ENCODE assay signal across 9 cellular contexts in the genomic region with DNA sequence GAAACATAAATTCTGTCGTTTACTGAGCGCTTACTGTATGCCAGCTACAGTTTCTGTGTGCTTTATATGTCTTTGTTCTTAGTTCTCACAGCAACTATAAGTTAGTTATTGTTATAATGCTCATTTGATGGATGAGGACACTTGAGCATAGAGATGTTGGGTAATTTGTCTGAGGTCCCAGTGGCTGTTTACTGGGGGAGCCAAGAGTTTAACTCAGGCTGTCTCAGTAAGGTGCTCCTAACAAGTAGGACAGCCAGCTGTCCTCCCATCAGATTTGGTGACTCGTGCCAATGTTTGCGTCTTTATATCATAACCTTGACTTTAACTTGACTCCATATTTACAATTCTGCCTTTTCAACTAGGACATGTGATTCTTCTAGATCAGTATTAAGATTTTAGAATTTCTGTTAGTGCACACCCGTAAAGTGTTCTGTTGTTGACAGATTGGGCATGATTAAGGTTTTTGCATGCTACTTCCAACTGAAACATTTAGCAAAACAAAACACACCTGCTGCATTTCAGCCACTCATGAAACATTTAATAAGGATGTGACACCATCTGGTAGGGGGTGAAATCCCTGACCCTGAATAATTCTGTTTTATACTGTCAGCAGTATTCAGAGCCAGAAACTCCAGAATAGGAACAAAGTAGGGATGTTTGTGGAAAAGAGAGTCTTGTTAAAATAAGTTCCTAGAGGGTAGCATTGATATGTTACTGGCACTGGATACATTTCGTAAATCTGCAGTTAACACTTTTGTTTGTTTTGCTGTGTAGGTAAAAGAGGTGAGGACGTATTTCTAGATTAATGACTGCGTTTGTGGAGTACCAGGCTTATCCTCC. TPM values are rescaled to one million over a fixed set of nuclear protein-coding genes. Genes with fewer than 3 reads are reported as not detected.
A peak's percentile ranks its signal among the peaks of the same experiment; 100 is the strongest.
DNase-seq lines count a peak whose midpoint lies in the region; ATAC-seq, FAIRE-seq and TF ChIP-seq lines count a peak whose summit lies in the region.
"Had no signal": no experiment of that assay in that cellular context is flagged by ENCODE, and none has a peak within 500 bp of the region (broad histone marks: within the 10 kb centered on the region; RNA-seq: fewer than 3 reads in every experiment).

No MANE protein-coding gene starts in this region.

- H3K14ac ChIP-seq in IMR-90 (replicated peaks; ENCODE audit: low read depth, low read length), result peak overlapping the region; percentile 7; the same call in 1 of the 2 replicates

- POLR2A ChIA-PET in CD4-positive, alpha-beta T cell (lab: Charles Lee), result interaction anchor here (1.0 kb wide), 1 partner anchor 30 kb away, joined by 3 read pairs; no protein-coding TSS in a partner anchor
- POLR2A ChIA-PET in IMR-90 (lab: Charles Lee; ENCODE audit: unreplicated experiment), result no interaction called here

- no peak overlapping the region for H2BK5ac ChIP-seq in IMR-90 (ENCODE audit: low read depth, low read length, poor library complexity, severe bottlenecking)

- no peak overlapping the region for H2BK20ac ChIP-seq in IMR-90 (ENCODE audit: low read depth, low read length)

- FAIRE-seq in small intestine (lab: Jason Lieb, UNC), result no peak

- peak overlapping the region; percentile 20; the same call in 1 of the 2 replicates for H3K18ac ChIP-seq in IMR-90 (ENCODE audit: low read depth, low read length)

- H3K27ac Mint-ChIP-seq in CD4-positive, alpha-beta T cell, result no peak overlapping the region
- H3K27ac Mint-ChIP-seq in activated naive CD8-positive, alpha-beta T cell treated with anti-CD3 and anti-CD28 coated beads for 36 hours, result peak overlapping the region; percentile 8
- H3K27ac Mint-ChIP-seq in mesothelial cell of epicardium, result peak overlapping the region; percentile 90

- H3K27me3 ChIP-seq in CD4-positive, alpha-beta T cell (ENCODE audit: control insufficient read depth, insufficient read depth, low read length), result no peaks in the 10 kb centered on the region
- H3K27me3 ChIP-seq in IMR-90 (ENCODE audit: control insufficient read depth, insufficient read depth, low read length) (no peaks in the 10 kb centered on the region), small intestine (ENCODE audit: control insufficient read depth in 2 of 2, insufficient read depth in 2 of 2, low read length in 2 of 2) (no peaks in the 10 kb centered on the region)

- no peak overlapping the region for H2AK5ac ChIP-seq in IMR-90 (ENCODE audit: low read depth, low read length)

- H3K4me2 ChIP-seq in IMR-90 (ENCODE audit: low read depth, low read length), result peak overlapping the region; percentile 77

- H3K23ac ChIP-seq in IMR-90 (ENCODE audit: low read depth, low read length), result peak overlapping the region; percentile 31; the same call in 1 of the 2 replicates

- no peak overlapping the region for H3K27ac ChIP-seq in CD4-positive, alpha-beta T cell (ENCODE audit: low read depth, low read length)
- no peak overlapping the region for H3K27ac ChIP-seq in IMR-90 (ENCODE audit: insufficient read depth, low read length)
- H3K27ac ChIP-seq in small intestine (ENCODE audit: low read depth in 1 of 2, low read length in 1 of 2), result no peak overlapping the region

- in situ Hi-C loops in IMR-90 (cut with MboI; ENCODE audit: low sequenced_read_pairs), result loop anchor here (10.0 kb wide), 1 partner anchor 86 kb away; no protein-coding TSS in a partner anchor

- H4K8ac ChIP-seq in IMR-90 (ENCODE audit: low read depth in 2 of 2, low read length in 2 of 2), result no peak overlapping the region

- H4K5ac ChIP-seq in IMR-90 (ENCODE audit: low read depth, low read length), result no peak overlapping the region

- H2AK9ac ChIP-seq in IMR-90 (replicated peaks; ENCODE audit: low read depth, low read length, poor library complexity), result no peak overlapping the region

- no peak overlapping the region for H2BK120ac ChIP-seq in IMR-90 (ENCODE audit: low read depth, low read length)

- H3K9me1 ChIP-seq in IMR-90 (ENCODE audit: insufficient read depth, low read length), result peaks cover 8% of the 10 kb centered on the region; the same call in 1 of the 2 replicates

- no peak overlapping the region; the same call in 1 of the 2 replicates for H4K91ac ChIP-seq in IMR-90 (ENCODE audit: insufficient read depth, low read depth, low read length)

- peaks cover 11 to 47% of the 10 kb centered on the region in 2 experiments; a peak in 3 of 4 replicates for H3K79me1 ChIP-seq in IMR-90 (ENCODE audit: low read depth in 1 of 2, low read length in 2 of 2)

- no peak for TF ChIP-seq RAD21 in IMR-90 (IDR thresholded peaks at IDR 0.05; ENCODE audit: low read length)

- H3K9me3 Mint-ChIP-seq in CD4-positive, alpha-beta T cell, result no peaks in the 10 kb centered on the region
- H3K9me3 Mint-ChIP-seq in activated naive CD8-positive, alpha-beta T cell treated with anti-CD3 and anti-CD28 coated beads for 36 hours, result no peaks in the 10 kb centered on the region
- no peaks in the 10 kb centered on the region for H3K9me3 Mint-ChIP-seq in mesothelial cell of epicardium

- TF ChIP-seq POLR2A in IMR-90 (IDR thresholded peaks at IDR 0.05; ENCODE audit: low read depth, low read length), result no peak

- H3K36me3 Mint-ChIP-seq in CD4-positive, alpha-beta T cell (ENCODE audit: low read depth), result peaks cover 60% of the 10 kb centered on the region
- peaks cover 11% of the 10 kb centered on the region for H3K36me3 Mint-ChIP-seq in activated naive CD8-positive, alpha-beta T cell treated with anti-CD3 and anti-CD28 coated beads for 36 hours
- peaks cover 8% of the 10 kb centered on the region for H3K36me3 Mint-ChIP-seq in mesothelial cell of epicardium

- no peaks in the 10 kb centered on the region for H3K9me3 ChIP-seq in CD4-positive, alpha-beta T cell (ENCODE audit: control insufficient read depth, low read length)
- no peaks in the 10 kb centered on the region for H3K9me3 ChIP-seq in IMR-90 (ENCODE audit: control insufficient read depth, insufficient read depth, low read length)
- no peaks in the 10 kb centered on the region for H3K9me3 ChIP-seq in small intestine (ENCODE audit: control insufficient read depth, low read depth)

- TSS peak; percentile 26 for BruUV-seq in IMR-90 (replicated peaks; lab: Mats Ljungman, UMichigan)

- H3K56ac ChIP-seq in IMR-90 (ENCODE audit: extremely low read depth, insufficient read depth, low read length), result no peak overlapping the region

- peaks cover 36% of the 10 kb centered on the region for H3K4me1 Mint-ChIP-seq in CD4-positive, alpha-beta T cell (ENCODE audit: low read depth)
- peaks cover 24% of the 10 kb centered on the region for H3K4me1 Mint-ChIP-seq in activated naive CD8-positive, alpha-beta T cell treated with anti-CD3 and anti-CD28 coated beads for 36 hours
- peaks cover 47% of the 10 kb centered on the region for H3K4me1 Mint-ChIP-seq in mesothelial cell of epicardium

- H3K9ac ChIP-seq in IMR-90 (ENCODE audit: low read depth, low read length), result peak overlapping the region; percentile 98

- H3K4me3 ChIP-seq in IMR-90 (ENCODE audit: insufficient read depth, low read depth, low read length) (peak overlapping the region; percentile 89), small intestine (ENCODE audit: low read depth in 1 of 2, low read length in 2 of 2) (no peak overlapping the region)

- DNase-seq in CD4-positive, alpha-beta T cell, result no peak
- DNase-seq in IMR-90, result no peak
- DNase-seq in activated naive CD8-positive, alpha-beta T cell treated with anti-CD3 and anti-CD28 coated beads for 36 hours, result no peak
- DNase-seq in mesothelial cell of epicardium (ENCODE audit: low spot score in 2 of 2, unreplicated experiment in 2 of 2), result no peak
- DNase-seq in T-helper 9 cell, result no peak
- DNase-seq in small intestine, result no peak
- no peak for DNase-seq in AG20443 (ENCODE audit: low spot score)
- DNase-seq: midbrain had no signal

- ATAC-seq in CD4-positive, alpha-beta T cell (ENCODE audit: poor library complexity), result no peak
- ATAC-seq in IMR-90 (ENCODE audit: low read depth), result no peak
- no peak for ATAC-seq in esophagus mucosa

- no CpG with 5 or more reads among the region's 8 CpGs for WGBS in IMR-90 (ENCODE audit: extremely low coverage in 2 of 2, insufficient read length in 1 of 2), 2 experiments
- 72 to 77% (median 74%) methylated on average over 8 of the region's 8 CpGs for WGBS in small intestine, 3 donors

- no peaks in the 10 kb centered on the region for H3K27me3 Mint-ChIP-seq in CD4-positive, alpha-beta T cell
- no peaks in the 10 kb centered on the region for H3K27me3 Mint-ChIP-seq in activated naive CD8-positive, alpha-beta T cell treated with anti-CD3 and anti-CD28 coated beads for 36 hours
- no peaks in the 10 kb centered on the region for H3K27me3 Mint-ChIP-seq in mesothelial cell of epicardium (ENCODE audit: low read depth)

- peaks cover 5% of the 10 kb centered on the region for H3K4me1 ChIP-seq in IMR-90 (ENCODE audit: control insufficient read depth, insufficient read depth, low read length)
- H3K4me1 ChIP-seq in small intestine (ENCODE audit: control insufficient read depth in 2 of 2, insufficient read depth in 1 of 2, low read depth in 1 of 2, low read length in 1 of 2), result no peaks in the 10 kb centered on the region

- H4K20me1 ChIP-seq in IMR-90 (ENCODE audit: insufficient read depth, low read length), result peaks cover 8% of the 10 kb centered on the region

- 0 out of 2 replicates have a peak overlapping the region, but pooled peaks have one; percentile 1 for H3K4ac ChIP-seq in IMR-90 (ENCODE audit: low read depth, low read length)

- no peak overlapping the region for H2AFZ ChIP-seq in IMR-90 (replicated peaks; ENCODE audit: low read length, poor library complexity)

- intact Hi-C loops in CD4-positive, alpha-beta T cell (cut with DNase I, micrococcal nuclease), result loop anchor here in 1 of 2 experiments (2.0 kb wide), 1 partner anchor 558 kb away; no protein-coding TSS in a partner anchor
- intact Hi-C loops in IMR-90 (cut with micrococcal nuclease), result loop anchor here (2.0 kb wide), 1 partner anchor 92 kb away; no protein-coding TSS in a partner anchor

- dilution Hi-C loops in IMR-90 (cut with HindIII; ENCODE audit: low sequenced_read_pairs, unreplicated experiment), result no loop called here

- CTCF ChIA-PET in CD4-positive, alpha-beta T cell (lab: Charles Lee), result no interaction called here
- CTCF ChIA-PET in IMR-90 (lab: Yijun Ruan, JAX), result interaction anchor here (1.1 kb wide), 1 partner anchor 11 kb away, joined by 4 read pairs; no protein-coding TSS in a partner anchor

- H3K36me3 ChIP-seq in IMR-90 (ENCODE audit: control insufficient read depth, insufficient read depth, low read length) (peaks cover 6% of the 10 kb centered on the region), small intestine (ENCODE audit: control insufficient read depth in 2 of 2, insufficient read depth in 2 of 2, low read length in 2 of 2) (no peaks in the 10 kb centered on the region)

- H3K4me3 Mint-ChIP-seq in CD4-positive, alpha-beta T cell, result peak overlapping the region; percentile 75
- no peak overlapping the region for H3K4me3 Mint-ChIP-seq in activated naive CD8-positive, alpha-beta T cell treated with anti-CD3 and anti-CD28 coated beads for 36 hours
- H3K4me3 Mint-ChIP-seq in mesothelial cell of epicardium, result peak overlapping the region; percentile 60

- TF ChIP-seq CTCF in CD4-positive, alpha-beta T cell (IDR thresholded peaks at IDR 0.05), result no peak
- no peak for TF ChIP-seq CTCF in IMR-90 (conservative IDR thresholded peaks at IDR 0.05; ENCODE audit: low read depth, low read length)
- TF ChIP-seq CTCF in mesothelial cell of epicardium (IDR thresholded peaks at IDR 0.05; ENCODE audit: unreplicated experiment), result no peak

- no peak overlapping the region for H2BK15ac ChIP-seq in IMR-90 (ENCODE audit: low read depth, low read length)

RNA-seq across cellular contexts. Expression of a gene that starts 1.9 kb away (rescaled TPM):
- total RNA-seq in CD4-positive, alpha-beta T cell, result 10 to 100 TPM; 17.3 to 20.6 TPM
- total RNA-seq in IMR-90 (2012; rRNA removed) (179 and 276 TPM in 2 replicates), mesothelial cell of epicardium (71.4 to 83.5 TPM (median 77.2 TPM) in 3 replicates), esophagus mucosa (71.5 TPM)
- polyA plus RNA-seq in IMR-90 (2012; rRNA removed) (255 and 257 TPM in 2 replicates), small intestine (10 to 100 TPM; 24.8 to 43.5 (median 28.6) TPM)
- 284 and 311 TPM in 2 replicates for polyA plus RNA-seq in IMR-90 (2012; cell fraction: cytosol; rRNA removed)
- 112 and 307 TPM in 2 replicates for polyA plus RNA-seq in IMR-90 (2012; cell fraction: nucleus; rRNA removed; ENCODE audit: low replicate concordance)
- 10 to 100 TPM; 68.9 to 71.7 TPM for total RNA-seq in activated naive CD8-positive, alpha-beta T cell treated with anti-CD3 and anti-CD28 coated beads for 36 hours

RNA-seq across cellular contexts. Expression of a gene that starts 40.7 kb away (rescaled TPM):
- total RNA-seq in CD4-positive, alpha-beta T cell, result 10 to 100 TPM; 76.1 to 81.9 TPM
- 110 and 111 TPM in 2 replicates for total RNA-seq in IMR-90 (2012; rRNA removed)
- polyA plus RNA-seq in IMR-90 (2012; rRNA removed), result 24.4 and 27.8 TPM in 2 replicates
- 6.6 and 7.7 TPM in 2 replicates for polyA plus RNA-seq in IMR-90 (2012; cell fraction: cytosol; rRNA removed)
- polyA plus RNA-seq in IMR-90 (2012; cell fraction: nucleus; rRNA removed; ENCODE audit: low replicate concordance), result 2.7 and 18.4 TPM in 2 replicates
- total RNA-seq in activated naive CD8-positive, alpha-beta T cell treated with anti-CD3 and anti-CD28 coated beads for 36 hours, result 10 to 100 TPM; 45.4 to 47.3 TPM
- 30.4 to 38.2 TPM (median 35.7 TPM) in 3 replicates for total RNA-seq in mesothelial cell of epicardium
- total RNA-seq in esophagus mucosa, result 20.2 TPM
- polyA plus RNA-seq in small intestine, result 10 to 100 TPM; 17.0 to 21.4 (median 20.8) TPM

RNA-seq across cellular contexts. Expression of a gene that starts 40.9 kb away (rescaled TPM):
- total RNA-seq in CD4-positive, alpha-beta T cell, result 1 to 10 TPM; 6.1 to 7.6 TPM
- total RNA-seq in IMR-90 (2012; rRNA removed) (2.3 and 3.6 TPM in 2 replicates), mesothelial cell of epicardium (7.1 to 8.8 TPM (median 8.1 TPM) in 3 replicates), esophagus mucosa (2.9 TPM)
- polyA plus RNA-seq in IMR-90 (2012; rRNA removed) (3.0 and 3.7 TPM in 2 replicates), small intestine (10 to 100 TPM in 1 of 3 donors, 1 to 10 TPM in 2; 9.3 to 12.1 (median 10.0) TPM)
- polyA plus RNA-seq in IMR-90 (2012; cell fraction: cytosol; rRNA removed), result 5.4 and 6.8 TPM in 2 replicates
- 5.2 TPM in 2 replicates for polyA plus RNA-seq in IMR-90 (2012; cell fraction: nucleus; rRNA removed; ENCODE audit: low replicate concordance)
- 1 to 10 TPM; 5.7 to 6.2 TPM for total RNA-seq in activated naive CD8-positive, alpha-beta T cell treated with anti-CD3 and anti-CD28 coated beads for 36 hours
